18 cellular contexts compared by ENCODE assay signal in the genomic region with DNA sequence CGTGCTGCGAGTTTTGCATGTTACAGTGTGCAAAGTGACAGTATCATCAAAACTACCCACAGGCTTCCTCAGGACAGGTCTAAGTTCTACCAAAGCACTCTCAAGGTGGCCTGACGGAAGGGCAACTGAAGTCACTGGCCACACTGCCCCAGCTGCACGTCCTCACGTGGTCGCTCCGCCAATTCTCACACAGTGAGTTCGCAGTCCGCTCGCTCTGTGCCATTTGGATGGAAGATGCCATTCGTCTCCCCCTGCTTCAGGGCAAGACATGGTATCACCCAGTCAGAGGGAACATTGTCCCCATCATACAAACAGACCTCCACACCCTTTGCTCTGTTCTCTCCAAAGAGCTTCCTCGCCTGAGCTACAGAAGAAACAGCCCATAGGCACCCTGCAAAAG.
A peak's percentile ranks its signal among the peaks of the same experiment; 100 is the strongest.
DNase-seq lines count a peak whose midpoint lies in the region; ATAC-seq and TF ChIP-seq lines count a peak whose summit lies in the region.
"Had no signal": no experiment of that assay in that cellular context is flagged by ENCODE, and none has a peak within 500 bp of the region (broad histone marks: within the 10 kb centered on the region; RNA-seq: fewer than 3 reads in every experiment).

No MANE protein-coding gene starts in this region.

- no peak overlapping the region for H3K9ac ChIP-seq in neural progenitor cell
- H3K9ac ChIP-seq: BLaER1, GM23248 had no signal

- peaks cover 15% of the 10 kb centered on the region for H3K27me3 Mint-ChIP-seq in chondrocyte (ENCODE audit: low read depth)
- H3K27me3 Mint-ChIP-seq in neural progenitor cell (ENCODE audit: insufficient read depth, low read depth), result peaks cover 7% of the 10 kb centered on the region
- H3K27me3 Mint-ChIP-seq in activated T-helper 2 cell treated with anti-CD3 and anti-CD28 coated beads, Interferon-gamma antibody, Interleukin-2, Interleukin-4, amounts not matched to agents 10 μg/mL and 5 μg/mL and 100 μg/mL, durations not matched to agents 14 hours and 24 hours and 36 hours (ENCODE audit: low read depth), result no peaks in the 10 kb centered on the region

- H3K4me1 Mint-ChIP-seq in chondrocyte (ENCODE audit: low read depth) (no peaks in the 10 kb centered on the region), neural progenitor cell (no peaks in the 10 kb centered on the region)
- H3K4me1 Mint-ChIP-seq in activated T-helper 2 cell treated with anti-CD3 and anti-CD28 coated beads, Interferon-gamma antibody, Interleukin-2, Interleukin-4, amounts not matched to agents 10 μg/mL and 5 μg/mL and 100 μg/mL, durations not matched to agents 14 hours and 24 hours and 36 hours (ENCODE audit: low read depth), result no peaks in the 10 kb centered on the region
- H3K4me1 Mint-ChIP-seq: CD14-positive monocyte had no signal

- no peaks in the 10 kb centered on the region for H3K4me1 ChIP-seq in neural progenitor cell
- H3K4me1 ChIP-seq: BLaER1 had no signal

- no peak for TF ChIP-seq CTCF in chondrocyte (IDR thresholded peaks at IDR 0.05)
- TF ChIP-seq CTCF in neural progenitor cell (IDR thresholded peaks at IDR 0.05), result no peak

- H3K9me3 Mint-ChIP-seq in chondrocyte (ENCODE audit: low read depth), result no peaks in the 10 kb centered on the region
- H3K9me3 Mint-ChIP-seq in neural progenitor cell, result no peaks in the 10 kb centered on the region
- no peaks in the 10 kb centered on the region for H3K9me3 Mint-ChIP-seq in activated T-helper 2 cell treated with anti-CD3 and anti-CD28 coated beads, Interferon-gamma antibody, Interleukin-2, Interleukin-4, amounts not matched to agents 10 μg/mL and 5 μg/mL and 100 μg/mL, durations not matched to agents 14 hours and 24 hours and 36 hours
- H3K9me3 Mint-ChIP-seq: HFFc6 had no signal

- intact Hi-C loops in activated T-helper 2 cell treated with anti-CD3 and anti-CD28 coated beads, Interferon-gamma antibody, Interleukin-2, Interleukin-4, amounts not matched to agents 10 μg/mL and 5 μg/mL and 100 μg/mL, durations not matched to agents 14 hours and 24 hours and 36 hours (cut with micrococcal nuclease), result no loop called here

- no peaks in the 10 kb centered on the region for H3K27me3 ChIP-seq in neural progenitor cell
- H3K27me3 ChIP-seq: BLaER1 had no signal

- H4K20me1 ChIP-seq in neural progenitor cell (ENCODE audit: low read depth), result no peaks in the 10 kb centered on the region
- H4K20me1 ChIP-seq: BLaER1 had no signal

- ATAC-seq in HG02840 (IDR thresholded peaks at IDR 0.05; ENCODE audit: low FRiP score, unreplicated experiment) (no peak), HG03432 (IDR thresholded peaks at IDR 0.05; ENCODE audit: unreplicated experiment) (no peak)
- ATAC-seq: GM12878, HCT116 had no signal

- no peak overlapping the region for H3K27ac Mint-ChIP-seq in chondrocyte (ENCODE audit: unreplicated experiment)
- H3K27ac Mint-ChIP-seq in neural progenitor cell, result no peak overlapping the region
- H3K27ac Mint-ChIP-seq in activated T-helper 2 cell treated with anti-CD3 and anti-CD28 coated beads, Interferon-gamma antibody, Interleukin-2, Interleukin-4, amounts not matched to agents 10 μg/mL and 5 μg/mL and 100 μg/mL, durations not matched to agents 14 hours and 24 hours and 36 hours, result no peak overlapping the region
- H3K27ac Mint-ChIP-seq: CD14-positive monocyte; CD4-positive, alpha-beta memory T cell; HFFc6 had no signal

- H3K4me3 ChIP-seq in neural progenitor cell, result no peak overlapping the region
- H3K4me3 ChIP-seq: BLaER1, GM12878, GM23248 had no signal

- H3K9me3 ChIP-seq in neural progenitor cell (ENCODE audit: low read depth), result no peaks in the 10 kb centered on the region
- H3K9me3 ChIP-seq: BLaER1 had no signal

- H3K36me3 Mint-ChIP-seq in chondrocyte (ENCODE audit: low read depth) (no peaks in the 10 kb centered on the region), neural progenitor cell (no peaks in the 10 kb centered on the region)
- H3K36me3 Mint-ChIP-seq in activated T-helper 2 cell treated with anti-CD3 and anti-CD28 coated beads, Interferon-gamma antibody, Interleukin-2, Interleukin-4, amounts not matched to agents 10 μg/mL and 5 μg/mL and 100 μg/mL, durations not matched to agents 14 hours and 24 hours and 36 hours (ENCODE audit: low read depth), result no peaks in the 10 kb centered on the region
- H3K36me3 Mint-ChIP-seq: CD14-positive monocyte; CD4-positive, alpha-beta memory T cell had no signal

- no peak overlapping the region for H3K27ac ChIP-seq in neural progenitor cell
- H3K27ac ChIP-seq: BLaER1, GM23248 had no signal

- no peaks in the 10 kb centered on the region for H3K36me3 ChIP-seq in neural progenitor cell
- H3K36me3 ChIP-seq: BLaER1 had no signal

- DNase-seq in Daoy (ENCODE audit: low read depth) (peak; percentile 17), NCI-H526 (lab: John Stamatoyannopoulos, UW) (peak; percentile 24 to 65), chondrocyte (ENCODE audit: low spot score) (peak; percentile 65), neural progenitor cell (ENCODE audit: low spot score) (no peak)
- DNase-seq in activated T-helper 2 cell treated with anti-CD3 and anti-CD28 coated beads, Interferon-gamma antibody, Interleukin-2, Interleukin-4, amounts not matched to agents 10 μg/mL and 5 μg/mL and 100 μg/mL, durations not matched to agents 14 hours and 24 hours and 36 hours (ENCODE audit: low spot score), result no peak
- DNase-seq: 8988T; CD4-positive, alpha-beta memory T cell; DMS153; DMS79; GM23248; H7; HFFc6 had no signal

- H3K4me3 Mint-ChIP-seq in chondrocyte (ENCODE audit: unreplicated experiment) (no peak overlapping the region), neural progenitor cell (no peak overlapping the region)
- H3K4me3 Mint-ChIP-seq in activated T-helper 2 cell treated with anti-CD3 and anti-CD28 coated beads, Interferon-gamma antibody, Interleukin-2, Interleukin-4, amounts not matched to agents 10 μg/mL and 5 μg/mL and 100 μg/mL, durations not matched to agents 14 hours and 24 hours and 36 hours (ENCODE audit: low read depth), result no peak overlapping the region
- H3K4me3 Mint-ChIP-seq: CD14-positive monocyte; CD4-positive, alpha-beta memory T cell; HFFc6 had no signal

- no peaks in the 10 kb centered on the region for H3K79me2 ChIP-seq in neural progenitor cell (ENCODE audit: low read depth)

- no peaks in the 10 kb centered on the region for H3F3A ChIP-seq in neural progenitor cell (ENCODE audit: low read depth)

- H3K4me2 ChIP-seq in neural progenitor cell, result no peak overlapping the region
- H3K4me2 ChIP-seq: BLaER1 had no signal

- H2AFZ ChIP-seq in neural progenitor cell (replicated peaks), result peak overlapping the region; percentile 90
- H2AFZ ChIP-seq: GM23248 had no signal

Comparison
In these comparisons a context has a peak if more than half of its experiments do, and no peak if none do; other contexts are left out.
1. DNase-seq: peak in Daoy (single experiment), NCI-H526 (2 of 2) and chondrocyte (single experiment); none in neural progenitor cell (single experiment) and activated T-helper 2 cell treated with anti-CD3 and anti-CD28 coated beads, Interferon-gamma antibody, Interleukin-2, Interleukin-4, amounts not matched to agents 10 μg/mL and 5 μg/mL and 100 μg/mL, durations not matched to agents 14 hours and 24 hours and 36 hours (single experiment).